In the genomic region with DNA sequence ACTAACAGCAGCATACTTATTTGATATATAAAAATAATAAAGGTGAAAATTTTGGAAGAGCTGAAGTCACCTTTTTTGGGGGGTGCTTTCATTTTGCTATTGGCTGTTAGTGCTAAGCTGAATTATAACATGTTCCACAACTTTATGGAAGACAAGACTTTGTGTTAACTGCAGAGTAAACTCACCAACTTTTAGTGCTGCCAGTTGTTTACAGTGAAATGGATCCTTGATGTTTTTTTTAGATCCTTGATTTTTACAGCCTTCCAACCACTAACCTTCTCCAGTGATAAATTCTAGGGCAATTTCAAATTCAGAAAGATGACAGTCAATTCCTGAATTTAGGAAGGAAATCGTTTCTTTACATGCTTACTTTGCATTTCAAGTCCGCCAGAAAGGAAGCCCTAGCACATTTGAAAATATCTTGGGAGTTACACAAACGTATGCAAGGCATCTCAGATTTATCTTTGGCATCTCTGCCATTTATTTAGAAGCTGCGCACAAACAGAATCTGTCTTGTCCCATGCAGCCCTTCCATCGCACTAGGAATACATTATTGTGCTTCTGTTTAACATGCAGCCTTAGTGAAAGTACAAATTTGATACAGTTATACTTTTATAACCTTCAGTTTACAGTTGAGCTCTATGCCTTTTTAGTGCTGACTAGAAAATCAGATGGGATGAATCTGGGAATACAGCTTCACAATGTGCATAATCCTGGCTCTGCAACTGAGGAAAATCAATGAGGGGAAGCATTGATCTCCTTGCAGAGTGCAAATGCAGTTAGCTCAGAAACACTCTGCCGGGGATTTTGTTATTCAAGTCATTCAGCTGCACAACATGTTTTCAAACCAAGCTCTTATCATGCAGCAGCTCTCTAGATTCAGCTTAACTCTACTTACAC, we compare ENCODE assay signal across 17 cellular contexts.
DNase-seq lines count a peak whose midpoint lies in the region; ATAC-seq and TF ChIP-seq lines count a peak whose summit lies in the region.
"Had no signal": no experiment of that assay in that cellular context is flagged by ENCODE, and none has a peak within 500 bp of the region (broad histone marks: within the 10 kb centered on the region; RNA-seq: fewer than 3 reads in every experiment).

No MANE protein-coding gene starts in this region.

- H3K4me1 ChIP-seq in OCI-LY1 (ENCODE audit: insufficient read depth, low read length, severe bottlenecking) (peaks cover 30% of the 10 kb centered on the region), endocrine pancreas (ENCODE audit: control insufficient read depth, insufficient read depth, low read length) (peaks cover 26% of the 10 kb centered on the region)

- peak overlapping the region; percentile 37 for H3K9ac ChIP-seq in OCI-LY1 (ENCODE audit: low read length)
- no peak overlapping the region for H3K9ac ChIP-seq in endocrine pancreas (ENCODE audit: control insufficient read depth, insufficient read depth, low read length)

- no peaks in the 10 kb centered on the region for H3K36me3 ChIP-seq in OCI-LY1 (ENCODE audit: insufficient read depth, low read length)
- H3K36me3 ChIP-seq in endocrine pancreas (ENCODE audit: control insufficient read depth, insufficient read depth, low read length), result no peaks in the 10 kb centered on the region
- H3K36me3 ChIP-seq: MG63, Peyer's patch had no signal

- H3K36me3 Mint-ChIP-seq in nephron (ENCODE audit: low read depth) (no peaks in the 10 kb centered on the region), type B pancreatic cell (no peaks in the 10 kb centered on the region)
- H3K36me3 Mint-ChIP-seq: stimulated activated memory B cell treated with anti-CD40 and anti-IgM and Interleukin-4, amounts not matched to agents 10 μg/mL and 1 μg/mL and 100 μg/mL, for 72 hours had no signal

- DNase-seq in type B pancreatic cell (ENCODE audit: extremely low spot score, unreplicated experiment) (no peak), NCI-H128 (lab: John Stamatoyannopoulos, UW; ENCODE audit: unreplicated experiment) (no peak)
- DNase-seq in activated CD4-positive, alpha-beta T cell treated with anti-CD3 and anti-CD28 coated beads for 1 hour, result no peak
- DNase-seq: activated CD4-positive, alpha-beta T cell treated with anti-CD3 and anti-CD28 coated beads, Interleukin-2, amount 10 ng/mL, durations not matched to agents 24 days and 14 days; activated T-cell treated with anti-CD3 and anti-CD28 coated beads, Interleukin-2, amount 50 U/mL, for 48 hours; amniotic stem cell; MG63; NCI-H226; Peyer's patch; stimulated activated CD4-positive, alpha-beta T cell treated with anti-CD3 and anti-CD28 coated beads, Interleukin-4, amount 100 ng/mL, for 4 hours; T-helper 17 cell had no signal

- no peaks in the 10 kb centered on the region for H3K9me3 Mint-ChIP-seq in nephron
- H3K9me3 Mint-ChIP-seq in type B pancreatic cell, result no peaks in the 10 kb centered on the region
- H3K9me3 Mint-ChIP-seq: stimulated activated memory B cell treated with anti-CD40 and anti-IgM and Interleukin-4, amounts not matched to agents 10 μg/mL and 1 μg/mL and 100 μg/mL, for 72 hours had no signal

- H3K4me1 Mint-ChIP-seq in nephron (peaks cover 39% of the 10 kb centered on the region), type B pancreatic cell (ENCODE audit: unreplicated experiment) (peaks cover 27% of the 10 kb centered on the region)
- H3K4me1 Mint-ChIP-seq: activated CD4-positive, alpha-beta T cell treated with anti-CD3 and anti-CD28 coated beads, Interleukin-2, amount 10 ng/mL, durations not matched to agents 24 days and 14 days; stimulated activated memory B cell treated with anti-CD40 and anti-IgM and Interleukin-4, amounts not matched to agents 10 μg/mL and 1 μg/mL and 100 μg/mL, for 72 hours; T-helper 17 cell had no signal

- H3F3A ChIP-seq in OCI-LY1 (ENCODE audit: insufficient read depth, low read length), result no peaks in the 10 kb centered on the region; the same call in 1 of the 2 replicates

- H3K4me3 ChIP-seq in OCI-LY1 (ENCODE audit: low read depth, low read length, poor library complexity, severe bottlenecking), result peak overlapping the region; percentile 28
- peak overlapping the region; percentile 81 for H3K4me3 ChIP-seq in endocrine pancreas (ENCODE audit: control insufficient read depth, insufficient read depth, low read length)
- H3K4me3 ChIP-seq: MG63 had no signal

- ATAC-seq in GM18868 (IDR thresholded peaks at IDR 0.05; ENCODE audit: unreplicated experiment), result no peak
- ATAC-seq: sciatic nerve; stimulated activated memory B cell treated with anti-CD40 and anti-IgM and Interleukin-4, amounts not matched to agents 10 μg/mL and 1 μg/mL and 100 μg/mL, for 72 hours; T-helper 17 cell had no signal

- H3K27me3 ChIP-seq in OCI-LY1 (ENCODE audit: insufficient read depth, low read length) (no peaks in the 10 kb centered on the region), endocrine pancreas (ENCODE audit: control insufficient read depth, insufficient read depth, low read length) (no peaks in the 10 kb centered on the region)
- H3K27me3 ChIP-seq: MG63, Peyer's patch had no signal

- peak overlapping the region; percentile 47 for H3K27ac ChIP-seq in OCI-LY1 (ENCODE audit: low read depth, low read length, poor library complexity, severe bottlenecking)

- 0 out of 2 replicates have a peak overlapping the region, but pooled peaks have one; percentile 25 for H2AFZ ChIP-seq in OCI-LY1 (ENCODE audit: low read length)

- peak overlapping the region; percentile 49 for H3K4me2 ChIP-seq in OCI-LY1 (ENCODE audit: low read length)

- no peaks in the 10 kb centered on the region for H3K79me2 ChIP-seq in OCI-LY1 (ENCODE audit: insufficient read depth, low read length)

- H3K27ac Mint-ChIP-seq in nephron (peak overlapping the region; percentile 65 to 96 (median 79)), type B pancreatic cell (peak overlapping the region; percentile 66)
- H3K27ac Mint-ChIP-seq: activated CD4-positive, alpha-beta T cell treated with anti-CD3 and anti-CD28 coated beads, Interleukin-2, amount 10 ng/mL, durations not matched to agents 24 days and 14 days; stimulated activated memory B cell treated with anti-CD40 and anti-IgM and Interleukin-4, amounts not matched to agents 10 μg/mL and 1 μg/mL and 100 μg/mL, for 72 hours; T-helper 17 cell had no signal

- peaks cover 6% of the 10 kb centered on the region for H3K9me3 ChIP-seq in OCI-LY1 (ENCODE audit: low read length)
- no peaks in the 10 kb centered on the region for H3K9me3 ChIP-seq in endocrine pancreas (ENCODE audit: control insufficient read depth, low read length)
- H3K9me3 ChIP-seq: MG63, Peyer's patch had no signal

- H4K20me1 ChIP-seq in OCI-LY1 (ENCODE audit: insufficient read depth, low read length), result no peaks in the 10 kb centered on the region

- H3K4me3 Mint-ChIP-seq in nephron, result peak overlapping the region; percentile 50 to 73 (median 58)
- H3K4me3 Mint-ChIP-seq in type B pancreatic cell, result peak overlapping the region; percentile 57
- H3K4me3 Mint-ChIP-seq: activated CD4-positive, alpha-beta T cell treated with anti-CD3 and anti-CD28 coated beads, Interleukin-2, amount 10 ng/mL, durations not matched to agents 24 days and 14 days; stimulated activated memory B cell treated with anti-CD40 and anti-IgM and Interleukin-4, amounts not matched to agents 10 μg/mL and 1 μg/mL and 100 μg/mL, for 72 hours; T-helper 17 cell had no signal

- no peaks in the 10 kb centered on the region for H3K27me3 Mint-ChIP-seq in nephron (ENCODE audit: low read depth)
- no peaks in the 10 kb centered on the region for H3K27me3 Mint-ChIP-seq in type B pancreatic cell
- H3K27me3 Mint-ChIP-seq: activated CD4-positive, alpha-beta T cell treated with anti-CD3 and anti-CD28 coated beads, Interleukin-2, amount 10 ng/mL, durations not matched to agents 24 days and 14 days; stimulated activated memory B cell treated with anti-CD40 and anti-IgM and Interleukin-4, amounts not matched to agents 10 μg/mL and 1 μg/mL and 100 μg/mL, for 72 hours; T-helper 17 cell had no signal

- H3K9me2 ChIP-seq in OCI-LY1 (ENCODE audit: low read depth, low read length), result no peaks in the 10 kb centered on the region

- no peak for TF ChIP-seq CTCF in OCI-LY1 (IDR thresholded peaks at IDR 0.05; ENCODE audit: low read length)
- TF ChIP-seq CTCF in nephron (IDR thresholded peaks at IDR 0.05; ENCODE audit: unreplicated experiment in 3 of 3), result no peak
- no peak for TF ChIP-seq CTCF in type B pancreatic cell (conservative IDR thresholded peaks at IDR 0.05)
